17 cellular contexts compared by ENCODE assay signal in the genomic region with DNA sequence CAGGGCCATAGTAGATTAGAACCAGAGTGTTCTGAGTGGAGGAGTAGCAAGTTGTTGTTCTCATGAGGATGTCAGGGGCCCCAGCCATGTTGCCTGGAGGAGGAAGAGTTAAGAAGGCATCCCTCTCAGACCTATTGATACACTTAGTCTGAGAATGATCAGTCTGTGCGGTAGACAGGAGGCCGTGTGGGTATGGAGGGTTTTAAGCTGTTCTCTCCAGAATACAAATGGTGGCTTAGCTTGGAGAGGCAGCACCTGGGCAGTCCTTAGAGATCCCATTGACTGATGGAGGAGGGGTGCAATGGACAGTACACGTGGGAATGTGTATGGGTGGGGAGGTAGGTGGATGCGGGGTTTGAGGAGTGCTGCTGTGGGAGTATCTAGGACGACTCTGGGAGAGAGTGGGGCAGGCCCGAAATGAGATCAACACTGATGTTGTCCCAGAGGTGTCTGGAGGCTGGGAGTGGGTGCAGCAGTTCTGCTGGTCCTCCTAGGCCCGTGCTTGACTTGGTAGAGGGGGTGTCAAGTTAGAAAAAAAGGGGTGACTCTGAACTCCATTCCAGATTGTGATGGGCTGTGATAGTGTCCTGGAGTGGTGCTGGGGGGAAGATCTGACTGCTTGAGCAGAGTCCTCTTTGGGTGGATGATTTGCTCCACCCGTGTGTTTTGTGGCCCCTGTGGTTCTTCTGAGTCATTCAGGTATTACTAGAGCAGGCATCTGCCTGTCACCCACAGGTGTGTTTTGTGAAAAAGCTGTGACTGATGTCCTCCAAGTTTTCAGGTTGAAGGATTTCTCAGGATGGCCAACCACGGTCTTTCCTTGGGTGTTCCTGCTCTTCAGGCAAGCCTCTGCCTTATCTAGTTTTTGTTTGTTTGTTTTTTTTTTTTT. TPM values are rescaled to one million over a fixed set of nuclear protein-coding genes. Genes with fewer than 3 reads are reported as not detected.
A peak's percentile ranks its signal among the peaks of the same experiment; 100 is the strongest.
DNase-seq lines count a peak whose midpoint lies in the region; ATAC-seq and TF ChIP-seq lines count a peak whose summit lies in the region.
"Had no signal": no experiment of that assay in that cellular context is flagged by ENCODE, and none has a peak within 500 bp of the region (broad histone marks: within the 10 kb centered on the region; RNA-seq: fewer than 3 reads in every experiment).

No MANE protein-coding gene starts in this region.

- ATAC-seq in activated naive CD4-positive, alpha-beta T cell treated with anti-CD3 and anti-CD28 coated beads, Interleukin-2, amount 50 U/mL, for 72 hours, result peak; percentile 7 to 59
- ATAC-seq in naive thymus-derived CD4-positive, alpha-beta T cell, result no peak
- no peak for ATAC-seq in GM18868 (IDR thresholded peaks at IDR 0.05; ENCODE audit: unreplicated experiment)
- ATAC-seq: gastrocnemius medialis had no signal

- H3K27me3 ChIP-seq in CD8-positive, alpha-beta memory T cell (ENCODE audit: insufficient read depth, low read length, poor library complexity, severe bottlenecking), result no peaks in the 10 kb centered on the region
- no peaks in the 10 kb centered on the region for H3K27me3 ChIP-seq in naive thymus-derived CD4-positive, alpha-beta T cell (ENCODE audit: control insufficient read depth in 2 of 2, insufficient read depth in 2 of 2, low read length in 2 of 2)
- H3K27me3 ChIP-seq in adrenal gland, result no peaks in the 10 kb centered on the region
- H3K27me3 ChIP-seq: gastrocnemius medialis, sigmoid colon had no signal

- H3K27ac ChIP-seq in CD8-positive, alpha-beta memory T cell (ENCODE audit: low read depth, low read length), result no peak overlapping the region
- H3K27ac ChIP-seq in naive thymus-derived CD4-positive, alpha-beta T cell (ENCODE audit: low read depth, low read length), result no peak overlapping the region
- no peak overlapping the region for H3K27ac ChIP-seq in adrenal gland
- H3K27ac ChIP-seq: gastrocnemius medialis, sigmoid colon had no signal

- no peaks in the 10 kb centered on the region for H3K9me3 ChIP-seq in CD8-positive, alpha-beta memory T cell (ENCODE audit: low read length)
- H3K9me3 ChIP-seq in naive thymus-derived CD4-positive, alpha-beta T cell (ENCODE audit: control insufficient read depth in 2 of 3, low read length in 3 of 3), result no peaks in the 10 kb centered on the region
- no peaks in the 10 kb centered on the region for H3K9me3 ChIP-seq in adrenal gland (replicated peaks in 1 of 3)
- H3K9me3 ChIP-seq: gastrocnemius medialis, sigmoid colon had no signal

- 80 to 87% (median 83%) methylated on average over 8 to 9 of the region's 9 CpGs for WGBS in adrenal gland, 4 donors

- TF ChIP-seq CTCF in GM13977 (IDR thresholded peaks at IDR 0.05; ENCODE audit: extremely low read depth, insufficient read depth, missing control alignments) (no peak), adrenal gland (IDR thresholded peaks at IDR 0.05) (no peak)

- H3K4me1 Mint-ChIP-seq in CD8-positive, alpha-beta memory T cell, result peaks cover 32 to 43% (median 35%) of the 10 kb centered on the region in 3 donors
- peaks cover 14 to 40% (median 23%) of the 10 kb centered on the region in 7 donors for H3K4me1 Mint-ChIP-seq in naive thymus-derived CD4-positive, alpha-beta T cell

- peaks cover 4 to 23% (median 5%) of the 10 kb centered on the region in 3 donors for H3K36me3 Mint-ChIP-seq in CD8-positive, alpha-beta memory T cell
- H3K36me3 Mint-ChIP-seq in activated naive CD4-positive, alpha-beta T cell treated with anti-CD3 and anti-CD28 coated beads, Interleukin-2, amount 50 U/mL, for 72 hours, result peaks cover 7 to 21% of the 10 kb centered on the region in 2 donors
- H3K36me3 Mint-ChIP-seq in naive thymus-derived CD4-positive, alpha-beta T cell, result peaks cover 0 to 19% (median 8%) of the 10 kb centered on the region in 5 donors

- no peak for TF ChIP-seq POLR2A in adrenal gland (IDR thresholded peaks at IDR 0.05)

- H3K27ac Mint-ChIP-seq in CD8-positive, alpha-beta memory T cell, result peak overlapping the region in 7 of 8 donors; percentile 62 to 86 (median 83)
- peak overlapping the region; percentile 26 to 79 for H3K27ac Mint-ChIP-seq in activated naive CD4-positive, alpha-beta T cell treated with anti-CD3 and anti-CD28 coated beads, Interleukin-2, amount 50 U/mL, for 72 hours
- peak overlapping the region in 8 of 9 donors; percentile 19 to 97 (median 55) for H3K27ac Mint-ChIP-seq in naive thymus-derived CD4-positive, alpha-beta T cell

- no peaks in the 10 kb centered on the region for H3K9me3 Mint-ChIP-seq in CD8-positive, alpha-beta memory T cell
- H3K9me3 Mint-ChIP-seq in activated naive CD4-positive, alpha-beta T cell treated with anti-CD3 and anti-CD28 coated beads, Interleukin-2, amount 50 U/mL, for 72 hours, result no peaks in the 10 kb centered on the region
- H3K9me3 Mint-ChIP-seq in naive thymus-derived CD4-positive, alpha-beta T cell, result peaks cover 0 to 4% (median 0%) of the 10 kb centered on the region in 11 donors
- H3K9me3 Mint-ChIP-seq: nephron had no signal

- POLR2A ChIA-PET in CD8-positive, alpha-beta memory T cell (lab: Charles Lee), result interaction anchor here (5.1 kb wide), 1 partner anchor 232 kb away, joined by 52 read pairs; the partner anchor contains the start of gene MXD1
- POLR2A ChIA-PET in naive thymus-derived CD4-positive, alpha-beta T cell (lab: Charles Lee), result interaction anchor here (0.6 to 28.6 kb wide), 5 partner anchors 22 to 231 kb away, joined by 3 to 1973 read pairs (median 140); partner anchors contain the start of genes C2orf42, MXD1 and PCBP1

- intact Hi-C loops in naive thymus-derived CD4-positive, alpha-beta T cell (cut with micrococcal nuclease), result loop anchor here (10.0 kb wide), 1 partner anchor 421 kb away; no protein-coding TSS in a partner anchor
- intact Hi-C loops in adrenal gland (cut with DNase I), result loop anchor here (5.0 to 10.0 kb wide), 2 partner anchors 229 to 231 kb away; partner anchors contain the start of gene MXD1 (in 2 of the 2)

- H3K4me3 Mint-ChIP-seq in CD8-positive, alpha-beta memory T cell, result peak overlapping the region in 2 of 7 donors; percentile 57 to 63
- H3K4me3 Mint-ChIP-seq in naive thymus-derived CD4-positive, alpha-beta T cell, result peak overlapping the region in 1 of 10 donors; percentile 7
- H3K4me3 Mint-ChIP-seq: nephron had no signal

- DNase-seq in CD8-positive, alpha-beta memory T cell, result peak in 1 of 5 donors; percentile 56
- peak; percentile 48 for DNase-seq in GM13977 (ENCODE audit: low spot score)
- no peak for DNase-seq in activated naive CD4-positive, alpha-beta T cell treated with anti-CD3 and anti-CD28 coated beads, Interleukin-2, amount 50 U/mL, for 72 hours (ENCODE audit: low spot score in 2 of 2)
- DNase-seq in naive thymus-derived CD4-positive, alpha-beta T cell, result no peak
- no peak for DNase-seq in DMS 273 (lab: John Stamatoyannopoulos, UW; ENCODE audit: unreplicated experiment)
- no peak for DNase-seq in adrenal gland
- DNase-seq: activated CD4-positive, CD25-positive, alpha-beta regulatory T cell treated with anti-CD3 and anti-CD28 coated beads, Interleukin-2, amount 50 U/mL, for 72 hours; activated gamma-delta T cell treated with Interleukin-2 at 50 U/mL for 16 hours; C1 segment of cervical spinal cord; caudate nucleus; EL; gastrocnemius medialis; NCI-H1092; RPMI8226; sigmoid colon had no signal

- CTCF ChIA-PET in CD8-positive, alpha-beta memory T cell (lab: Charles Lee), result interaction anchor here (1.0 to 2.2 kb wide), 3 partner anchors 75 to 235 kb away, joined by 3 to 7 read pairs (median 3); partner anchors contain the start of gene MXD1
- CTCF ChIA-PET in naive thymus-derived CD4-positive, alpha-beta T cell (lab: Charles Lee), result interaction anchor here (4.6 kb wide), 1 partner anchor 233 kb away, joined by 39 read pairs; the partner anchor contains the start of gene MXD1

- no peak overlapping the region for H3K4me3 ChIP-seq in CD8-positive, alpha-beta memory T cell (ENCODE audit: low read length)
- no peak overlapping the region for H3K4me3 ChIP-seq in naive thymus-derived CD4-positive, alpha-beta T cell (ENCODE audit: low read length)
- H3K4me3 ChIP-seq in adrenal gland, result no peak overlapping the region
- H3K4me3 ChIP-seq: gastrocnemius medialis, sigmoid colon had no signal

- H3K27me3 Mint-ChIP-seq in CD8-positive, alpha-beta memory T cell, result peaks cover 0 to 4% of the 10 kb centered on the region in 2 donors
- peaks cover 0 to 2% (median 0%) of the 10 kb centered on the region in 5 donors for H3K27me3 Mint-ChIP-seq in naive thymus-derived CD4-positive, alpha-beta T cell

- H3K36me3 ChIP-seq in CD8-positive, alpha-beta memory T cell (ENCODE audit: insufficient read depth, low read length), result no peaks in the 10 kb centered on the region
- peaks cover 0 to 12% (median 0%) of the 10 kb centered on the region in 3 experiments for H3K36me3 ChIP-seq in naive thymus-derived CD4-positive, alpha-beta T cell (ENCODE audit: control insufficient read depth in 2 of 3, insufficient read depth in 3 of 3, low read length in 3 of 3)
- no peaks in the 10 kb centered on the region for H3K36me3 ChIP-seq in adrenal gland (replicated peaks in 1 of 2)

- in situ Hi-C loops in GM13977 (cut with MboI; ENCODE audit: low pct_unique_long_range_greater_than_20kb, low sequenced_read_pairs, unreplicated experiment), result loop anchor here (10.0 kb wide), 1 partner anchor 231 kb away; the partner anchor contains the start of gene MXD1

- H3K4me1 ChIP-seq in CD8-positive, alpha-beta memory T cell (ENCODE audit: insufficient read depth, low read length), result peaks cover 16% of the 10 kb centered on the region
- H3K4me1 ChIP-seq in naive thymus-derived CD4-positive, alpha-beta T cell (ENCODE audit: control insufficient read depth in 2 of 2, insufficient read depth in 2 of 2, low read length in 2 of 2), result peaks cover 14 to 16% of the 10 kb centered on the region in 2 donors
- peaks cover 11 to 16% of the 10 kb centered on the region in 2 donors for H3K4me1 ChIP-seq in adrenal gland (replicated peaks in 1 of 2)

RNA-seq across cellular contexts. Expression of gene C2orf42, which starts 44.7 kb away (rescaled TPM):
- 10 to 100 TPM; 29.1 to 34.6 TPM for total RNA-seq in CD8-positive, alpha-beta memory T cell
- 31.4 TPM for polyA plus RNA-seq in CD8-positive, alpha-beta memory T cell
- total RNA-seq in activated naive CD4-positive, alpha-beta T cell treated with anti-CD3 and anti-CD28 coated beads, Interleukin-2, amount 50 U/mL, for 72 hours, result 10 to 100 TPM; 17.5 to 36.0 TPM
- 10 to 100 TPM; 20.6 to 45.9 (median 30.3) TPM for total RNA-seq in naive thymus-derived CD4-positive, alpha-beta T cell
- polyA plus RNA-seq in naive thymus-derived CD4-positive, alpha-beta T cell, result 10 to 100 TPM; 23.2 to 48.4 TPM
- 10 to 100 TPM; 15.6 to 33.7 (median 20.6) TPM for total RNA-seq in adrenal gland
- 10 to 100 TPM in 2 of 3 donors, 1 to 10 TPM in 1; 8.0 to 13.7 (median 13.5) TPM for polyA plus RNA-seq in adrenal gland

RNA-seq across cellular contexts. Expression of gene PCBP1, which starts 58.8 kb away (rescaled TPM):
- total RNA-seq in CD8-positive, alpha-beta memory T cell, result 100 to 1,000 TPM; 428 to 434 TPM
- 161 TPM for polyA plus RNA-seq in CD8-positive, alpha-beta memory T cell
- total RNA-seq in activated naive CD4-positive, alpha-beta T cell treated with anti-CD3 and anti-CD28 coated beads, Interleukin-2, amount 50 U/mL, for 72 hours, result 100 to 1,000 TPM; 339 to 451 TPM
- 100 to 1,000 TPM; 257 to 487 (median 368) TPM for total RNA-seq in naive thymus-derived CD4-positive, alpha-beta T cell
- 100 to 1,000 TPM; 178 to 198 TPM for polyA plus RNA-seq in naive thymus-derived CD4-positive, alpha-beta T cell
- 100 to 1,000 TPM; 142 to 511 (median 317) TPM for total RNA-seq in adrenal gland
- polyA plus RNA-seq in adrenal gland, result 100 to 1,000 TPM; 269 to 405 (median 350) TPM

Comparison
In these comparisons a context has a peak if more than half of its experiments do, and no peak if none do; other contexts are left out.
1. ATAC-seq: peak in activated naive CD4-positive, alpha-beta T cell treated with anti-CD3 and anti-CD28 coated beads, Interleukin-2, amount 50 U/mL, for 72 hours (2 of 2); none in naive thymus-derived CD4-positive, alpha-beta T cell (single experiment) and GM18868 (single experiment).
2. Peak in every context shown above with its lines, with median percentiles within 50 percentile points of each other: H3K27ac Mint-ChIP-seq.